28 cellular contexts compared by ENCODE assay signal in the genomic region with DNA sequence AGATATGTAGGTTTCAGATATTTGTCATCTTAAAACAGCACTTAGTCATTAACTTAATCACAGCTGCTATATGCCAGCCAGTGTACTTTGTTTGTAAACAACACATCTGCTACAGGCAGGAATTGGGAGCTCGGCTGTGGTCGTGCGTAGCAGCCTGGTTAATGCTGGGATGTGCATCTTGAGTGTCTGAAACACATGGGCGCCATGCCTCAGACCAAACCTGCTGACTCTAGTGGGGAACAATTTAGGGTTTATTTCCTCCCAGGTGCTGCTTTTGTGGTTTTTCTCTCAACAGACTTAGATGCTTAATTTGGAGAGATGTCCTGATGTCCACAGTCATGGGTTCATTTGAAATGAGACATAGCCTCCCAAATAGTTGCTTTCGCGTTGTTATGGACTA.
"Had no signal": no experiment of that assay in that cellular context is flagged by ENCODE, and none has a peak within 500 bp of the region (broad histone marks: within the 10 kb centered on the region; RNA-seq: fewer than 3 reads in every experiment).

No MANE protein-coding gene starts in this region.

- DNase-seq: activated B cell treated with CpG ODN at 0.5 μM for 24 hours; activated CD4-positive, alpha-beta T cell treated with anti-CD3 and anti-CD28 coated beads for 48 hours; activated CD4-positive, alpha-beta T cell treated with anti-CD3 and anti-CD28 coated beads, Interleukin-2, amount 50 U/mL, for 1 hour; activated CD4-positive, alpha-beta T cell treated with anti-CD3 and anti-CD28 coated beads, Interleukin-2, amount 50 U/mL, for 48 hours; activated CD8-positive, alpha-beta memory T cell treated with anti-CD3 and anti-CD28 coated beads for 24 hours; activated CD8-positive, alpha-beta memory T cell treated with anti-CD3 and anti-CD28 coated beads, Interleukin-2, amount 50 U/mL, for 4 hours; activated CD8-positive, alpha-beta T cell treated with anti-CD3 and anti-CD28 coated beads for 36 hours; activated effector memory CD4-positive, alpha-beta T cell treated with anti-CD3 and anti-CD28 coated beads, Interleukin-2, amount 50 U/mL, for 16 hours; activated naive CD4-positive, alpha-beta T cell treated with anti-CD3 and anti-CD28 coated beads for 36 hours; activated naive CD8-positive, alpha-beta T cell treated with anti-CD3 and anti-CD28 coated beads for 36 hours; activated naive CD8-positive, alpha-beta T cell treated with anti-CD3 and anti-CD28 coated beads, Interleukin-2, amount 50 U/mL, for 24 hours; activated T-cell treated with anti-CD3 and anti-CD28 coated beads, Interleukin-2, amount 50 U/mL, for 1 hour; activated T-cell treated with anti-CD3 and anti-CD28 coated beads, Interleukin-2, amount 50 U/mL, for 48 hours; adrenal gland; amygdala; aorta; body of pancreas; caudate nucleus; cerebellar nuclear complex; colonic mucosa; effector CD8-positive, alpha-beta T cell; head of caudate nucleus; T-helper 1 cell; T-helper 17 cell; T1000; WERI-Rb-1 had no signal

- H3K4me3 ChIP-seq: adrenal gland, body of pancreas, colonic mucosa had no signal

- H3K4me1 ChIP-seq: adrenal gland, body of pancreas, colonic mucosa had no signal

- H3K27me3 ChIP-seq: adrenal gland, body of pancreas, colonic mucosa had no signal

- H3K36me3 ChIP-seq: adrenal gland, colonic mucosa, WERI-Rb-1 had no signal

- ATAC-seq: activated CD4-positive, CD25-positive, alpha-beta regulatory T cell treated with anti-CD3 and anti-CD28 coated beads, Interleukin-2, amount 50 U/mL, for 24 hours; activated CD8-positive, alpha-beta T cell treated with anti-CD3 and anti-CD28 coated beads for 36 hours; activated naive CD8-positive, alpha-beta T cell treated with anti-CD3 and anti-CD28 coated beads, Interleukin-2, amount 50 U/mL, for 24 hours; body of pancreas; T-helper 17 cell had no signal

- H3K27ac ChIP-seq: adrenal gland, body of pancreas, colonic mucosa, epithelial cell of prostate, WERI-Rb-1 had no signal

- H3K9me3 ChIP-seq: adrenal gland, body of pancreas, colonic mucosa had no signal
